In the genomic region with DNA sequence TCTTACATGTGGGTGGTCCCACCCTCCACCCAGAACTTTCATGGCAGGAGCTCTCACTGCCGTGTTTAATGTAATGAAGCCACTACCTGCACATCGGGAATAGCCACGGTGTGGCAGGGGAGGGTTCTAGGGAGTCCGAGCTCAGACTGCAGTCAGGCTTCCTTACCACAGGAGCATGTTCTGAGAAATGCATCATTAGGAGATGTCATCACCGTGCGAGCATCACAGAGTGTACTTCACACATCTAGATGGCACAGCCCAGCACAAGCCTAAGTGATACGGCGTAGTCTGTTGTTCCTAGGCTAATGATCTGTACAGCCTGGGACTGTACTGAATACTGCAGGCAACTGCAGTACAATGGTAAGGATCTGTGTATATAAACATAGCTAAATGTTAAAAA, we compare ENCODE assay signal across 18 cellular contexts.
"Had no signal": no experiment of that assay in that cellular context is flagged by ENCODE, and none has a peak within 500 bp of the region (broad histone marks: within the 10 kb centered on the region; RNA-seq: fewer than 3 reads in every experiment).

No MANE protein-coding gene starts in this region.

- H3K27ac ChIP-seq: parathyroid adenoma, WERI-Rb-1 had no signal

- H3K4me1 ChIP-seq: parathyroid adenoma had no signal

- H3K27me3 Mint-ChIP-seq: activated naive CD8-positive, alpha-beta T cell treated with anti-CD3 and anti-CD28 coated beads, Interleukin-2, amount 50 U/mL, for 24 hours; dendritic cell treated with granulocyte-macrophage colony-stimulating factor and Interleukin-4, amounts not matched to agents 40 ng/mL and 50 ng/mL, for 4 days had no signal

- H3K36me3 ChIP-seq: WERI-Rb-1 had no signal

- H3K4me3 Mint-ChIP-seq: activated CD4-positive, alpha-beta memory T cell treated with anti-CD3 and anti-CD28 coated beads for 36 hours; activated CD8-positive, alpha-beta memory T cell treated with anti-CD3 and anti-CD28 coated beads, Interleukin-2, amount 10 ng/mL, durations not matched to agents 7 days and 5 days; activated naive CD4-positive, alpha-beta T cell treated with anti-CD3 and anti-CD28 coated beads for 36 hours; activated naive CD8-positive, alpha-beta T cell treated with anti-CD3 and anti-CD28 coated beads, Interleukin-2, amount 50 U/mL, for 24 hours; dendritic cell treated with granulocyte-macrophage colony-stimulating factor and Interleukin-4, amounts not matched to agents 40 ng/mL and 50 ng/mL, for 4 days; naive thymus-derived CD8-positive, alpha-beta T cell had no signal

- H3K9me3 Mint-ChIP-seq: activated CD4-positive, alpha-beta memory T cell treated with anti-CD3 and anti-CD28 coated beads for 36 hours; activated naive CD4-positive, alpha-beta T cell treated with anti-CD3 and anti-CD28 coated beads for 36 hours; activated naive CD8-positive, alpha-beta T cell treated with anti-CD3 and anti-CD28 coated beads, Interleukin-2, amount 50 U/mL, for 24 hours; activated T-helper 2 cell treated with anti-CD3 and anti-CD28 coated beads, Interferon-gamma antibody, Interleukin-2, Interleukin-4, amounts not matched to agents 10 μg/mL and 5 μg/mL and 100 μg/mL, durations not matched to agents 14 hours and 24 hours and 36 hours; dendritic cell treated with granulocyte-macrophage colony-stimulating factor and Interleukin-4, amounts not matched to agents 40 ng/mL and 50 ng/mL, for 4 days; naive thymus-derived CD8-positive, alpha-beta T cell had no signal

- H2AFZ ChIP-seq: parathyroid adenoma had no signal

- H3K27ac Mint-ChIP-seq: activated CD4-positive, alpha-beta memory T cell treated with anti-CD3 and anti-CD28 coated beads for 36 hours; activated CD8-positive, alpha-beta memory T cell treated with anti-CD3 and anti-CD28 coated beads, Interleukin-2, amount 10 ng/mL, durations not matched to agents 7 days and 5 days; activated naive CD4-positive, alpha-beta T cell treated with anti-CD3 and anti-CD28 coated beads for 36 hours; activated naive CD8-positive, alpha-beta T cell treated with anti-CD3 and anti-CD28 coated beads, Interleukin-2, amount 50 U/mL, for 24 hours; activated T-helper 2 cell treated with anti-CD3 and anti-CD28 coated beads, Interferon-gamma antibody, Interleukin-2, Interleukin-4, amounts not matched to agents 10 μg/mL and 5 μg/mL and 100 μg/mL, durations not matched to agents 14 hours and 24 hours and 36 hours; dendritic cell treated with granulocyte-macrophage colony-stimulating factor and Interleukin-4, amounts not matched to agents 40 ng/mL and 50 ng/mL, for 4 days; naive thymus-derived CD8-positive, alpha-beta T cell had no signal

- DNase-seq: activated CD4-positive, alpha-beta memory T cell treated with anti-CD3 and anti-CD28 coated beads for 36 hours; activated CD8-positive, alpha-beta memory T cell treated with anti-CD3 and anti-CD28 coated beads, Interleukin-2, amount 10 ng/mL, durations not matched to agents 7 days and 5 days; activated naive CD4-positive, alpha-beta T cell treated with anti-CD3 and anti-CD28 coated beads for 36 hours; activated naive CD8-positive, alpha-beta T cell treated with anti-CD3 and anti-CD28 coated beads, Interleukin-2, amount 50 U/mL, for 24 hours; activated T-cell treated with anti-CD3 and anti-CD28 coated beads, Interleukin-2, amount 50 U/mL, for 1 hour; aorta; cerebellar nuclear complex; effector memory CD4-positive, alpha-beta T cell; mammary epithelial cell; naive thymus-derived CD8-positive, alpha-beta T cell; retina; stimulated activated CD4-positive, alpha-beta T cell treated with anti-CD3 and anti-CD28 coated beads, Interleukin-15, amount 100 ng/mL, for 24 hours; stimulated activated CD4-positive, alpha-beta T cell treated with anti-CD3 and anti-CD28 coated beads, Interleukin-4, amount 100 ng/mL, for 1 hour; stimulated activated naive CD4-positive, alpha-beta T cell; WERI-Rb-1 had no signal

- ATAC-seq: activated CD8-positive, alpha-beta memory T cell treated with anti-CD3 and anti-CD28 coated beads, Interleukin-2, amount 10 ng/mL, durations not matched to agents 7 days and 5 days; activated naive CD8-positive, alpha-beta T cell treated with anti-CD3 and anti-CD28 coated beads, Interleukin-2, amount 50 U/mL, for 24 hours; naive thymus-derived CD8-positive, alpha-beta T cell had no signal

- H3K36me3 Mint-ChIP-seq: activated CD4-positive, alpha-beta memory T cell treated with anti-CD3 and anti-CD28 coated beads for 36 hours; activated CD8-positive, alpha-beta memory T cell treated with anti-CD3 and anti-CD28 coated beads, Interleukin-2, amount 10 ng/mL, durations not matched to agents 7 days and 5 days; naive thymus-derived CD8-positive, alpha-beta T cell had no signal

- H3K4me1 Mint-ChIP-seq: activated CD8-positive, alpha-beta memory T cell treated with anti-CD3 and anti-CD28 coated beads, Interleukin-2, amount 10 ng/mL, durations not matched to agents 7 days and 5 days; activated naive CD8-positive, alpha-beta T cell treated with anti-CD3 and anti-CD28 coated beads, Interleukin-2, amount 50 U/mL, for 24 hours; naive thymus-derived CD8-positive, alpha-beta T cell had no signal

- H3K79me2 ChIP-seq: parathyroid adenoma had no signal
